Comparison of ENCODE assay signal across 11 cellular contexts in genomic region chr16:14111713-14112538, GRCh38. TPM values are rescaled to one million over a fixed set of nuclear protein-coding genes. Genes with fewer than 3 reads are reported as not detected.
DNase-seq lines count a peak whose midpoint lies in the region; ATAC-seq lines count a peak whose summit lies in the region.
"Had no signal": no experiment of that assay in that cellular context is flagged by ENCODE, and none has a peak within 500 bp of the region (broad histone marks: within the 10 kb centered on the region; RNA-seq: fewer than 3 reads in every experiment).

No MANE protein-coding gene starts in this region.

- H3K4me1 ChIP-seq in effector memory CD4-positive, alpha-beta T cell (ENCODE audit: control insufficient read depth, insufficient read depth, low read length, poor library complexity, severe bottlenecking), result peaks cover 6% of the 10 kb centered on the region

- peaks cover 5 to 8% of the 10 kb centered on the region in 2 donors for H3K4me1 Mint-ChIP-seq in natural killer cell treated with Interleukin-12 subunit alpha and Interleukin-12 subunit beta and Interleukin-15 and Interleukin-18, amount 100 ng/mL, for 72 hours (ENCODE audit: low read depth in 2 of 2)
- H3K4me1 Mint-ChIP-seq: immature natural killer cell had no signal

- H3K4me3 Mint-ChIP-seq in natural killer cell treated with Interleukin-12 subunit alpha and Interleukin-12 subunit beta and Interleukin-15 and Interleukin-18, amount 100 ng/mL, for 72 hours, result no peak overlapping the region
- H3K4me3 Mint-ChIP-seq: central memory CD8-positive, alpha-beta T cell; immature natural killer cell had no signal

- no peaks in the 10 kb centered on the region for H3K9me3 Mint-ChIP-seq in natural killer cell treated with Interleukin-12 subunit alpha and Interleukin-12 subunit beta and Interleukin-15 and Interleukin-18, amount 100 ng/mL, for 72 hours
- H3K9me3 Mint-ChIP-seq: central memory CD8-positive, alpha-beta T cell; immature natural killer cell had no signal

- no peaks in the 10 kb centered on the region for H3K36me3 Mint-ChIP-seq in natural killer cell treated with Interleukin-12 subunit alpha and Interleukin-12 subunit beta and Interleukin-15 and Interleukin-18, amount 100 ng/mL, for 72 hours

- H3K4me3 ChIP-seq in effector memory CD4-positive, alpha-beta T cell (ENCODE audit: insufficient read depth, low read depth, low read length, poor library complexity, severe bottlenecking), result no peak overlapping the region
- H3K4me3 ChIP-seq: upper lobe of right lung had no signal

- H3K27me3 ChIP-seq in effector memory CD4-positive, alpha-beta T cell (replicated peaks; ENCODE audit: control insufficient read depth, insufficient read depth, low read length, poor library complexity, severe bottlenecking), result no peaks in the 10 kb centered on the region
- H3K27me3 ChIP-seq: upper lobe of right lung had no signal

- H3K36me3 ChIP-seq in effector memory CD4-positive, alpha-beta T cell (ENCODE audit: control insufficient read depth, insufficient read depth, low read length), result no peaks in the 10 kb centered on the region
- H3K36me3 ChIP-seq: upper lobe of right lung had no signal

- DNase-seq in AG08396 (ENCODE audit: low spot score), result peak; percentile 15
- peak; percentile 15 for DNase-seq in NCI-H128 (lab: John Stamatoyannopoulos, UW; ENCODE audit: unreplicated experiment)
- DNase-seq in dermis blood vessel endothelial cell, result peak; percentile 68
- DNase-seq in lung microvascular endothelial cell (ENCODE audit: low read depth in 2 of 2), result peak; percentile 46 to 66
- DNase-seq in natural killer cell treated with Interleukin-12 subunit alpha and Interleukin-12 subunit beta and Interleukin-15 and Interleukin-18, amount 100 ng/mL, for 72 hours (ENCODE audit: low spot score), result no peak
- no peak for DNase-seq in effector memory CD4-positive, alpha-beta T cell
- DNase-seq: immature natural killer cell, upper lobe of right lung had no signal

- ATAC-seq in GM18498 (IDR thresholded peaks at IDR 0.05; ENCODE audit: unreplicated experiment), result no peak
- no peak for ATAC-seq in natural killer cell treated with Interleukin-12 subunit alpha and Interleukin-12 subunit beta and Interleukin-15 and Interleukin-18, amount 100 ng/mL, for 72 hours
- ATAC-seq in HG03175 (IDR thresholded peaks at IDR 0.05; ENCODE audit: unreplicated experiment), result no peak
- ATAC-seq: upper lobe of right lung had no signal

- H3K9me3 ChIP-seq in effector memory CD4-positive, alpha-beta T cell (ENCODE audit: control insufficient read depth, low read length), result no peaks in the 10 kb centered on the region
- H3K9me3 ChIP-seq: upper lobe of right lung had no signal

- no peaks in the 10 kb centered on the region for H3K27me3 Mint-ChIP-seq in natural killer cell treated with Interleukin-12 subunit alpha and Interleukin-12 subunit beta and Interleukin-15 and Interleukin-18, amount 100 ng/mL, for 72 hours
- H3K27me3 Mint-ChIP-seq: central memory CD8-positive, alpha-beta T cell had no signal

- no peak overlapping the region for H3K27ac ChIP-seq in effector memory CD4-positive, alpha-beta T cell (ENCODE audit: insufficient read depth, low read length, poor library complexity, severe bottlenecking)
- H3K27ac ChIP-seq: upper lobe of right lung had no signal

- no peak overlapping the region for H3K27ac Mint-ChIP-seq in natural killer cell treated with Interleukin-12 subunit alpha and Interleukin-12 subunit beta and Interleukin-15 and Interleukin-18, amount 100 ng/mL, for 72 hours

RNA-seq across cellular contexts. Expression of gene MRTFB, which starts 40.8 kb away (rescaled TPM):
- total RNA-seq in dermis blood vessel endothelial cell, result 19.1 and 20.8 TPM in 2 replicates
- 3.7 and 4.4 TPM in 2 replicates for total RNA-seq in lung microvascular endothelial cell
- total RNA-seq in natural killer cell treated with Interleukin-12 subunit alpha and Interleukin-12 subunit beta and Interleukin-15 and Interleukin-18, amount 100 ng/mL, for 72 hours, result 10 to 100 TPM; 10.0 to 20.4 TPM

Comparison
In these comparisons a context has a peak if more than half of its experiments do, and no peak if none do; other contexts are left out.
1. DNase-seq: peak in AG08396 (single experiment), NCI-H128 (single experiment), dermis blood vessel endothelial cell (single experiment) and lung microvascular endothelial cell (2 of 2); none in natural killer cell treated with Interleukin-12 subunit alpha and Interleukin-12 subunit beta and Interleukin-15 and Interleukin-18, amount 100 ng/mL, for 72 hours (single experiment) and effector memory CD4-positive, alpha-beta T cell (0 of 3).